ENCODE assay signal across 18 cellular contexts in the genomic region with DNA sequence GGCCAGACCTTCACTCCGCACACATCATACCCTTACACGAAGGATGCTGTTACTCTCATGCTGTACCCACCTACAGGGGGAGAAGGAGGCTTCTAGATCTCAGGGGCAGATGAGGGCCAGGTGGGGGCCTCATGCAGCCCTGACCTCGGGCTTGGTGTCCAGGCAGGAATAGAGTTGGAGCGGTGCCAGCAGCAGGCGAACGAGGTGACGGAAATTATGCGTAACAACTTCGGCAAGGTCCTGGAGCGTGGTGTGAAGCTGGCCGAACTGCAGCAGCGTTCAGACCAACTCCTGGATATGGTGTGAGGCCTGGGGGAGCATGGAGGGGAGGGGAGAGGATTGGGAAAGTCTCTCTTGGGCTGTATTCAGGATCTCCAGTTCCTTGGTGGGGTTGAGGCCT. TPM values are rescaled to one million over a fixed set of nuclear protein-coding genes. Genes with fewer than 3 reads are reported as not detected.
DNase-seq lines count a peak whose midpoint lies in the region; ATAC-seq, FAIRE-seq and TF ChIP-seq lines count a peak whose summit lies in the region.
"Had no signal": no experiment of that assay in that cellular context is flagged by ENCODE, and none has a peak within 500 bp of the region (broad histone marks: within the 10 kb centered on the region; RNA-seq: fewer than 3 reads in every experiment).

No MANE protein-coding gene starts in this region.

- TF ChIP-seq POLR2A in HepG2 (IDR thresholded peaks at IDR 0.05; ENCODE audit: insufficient read depth in 1 of 2, low read depth in 2 of 2, low read length in 2 of 2): no peak
- no peak for TF ChIP-seq POLR2A in erythroblast (IDR thresholded peaks at IDR 0.05; ENCODE audit: low read length)

- FAIRE-seq in HepG2 (lab: Jason Lieb, UNC): no peak

- no peak for TF ChIP-seq RAD21 in HepG2 (CRISPR knock-in tag; IDR thresholded peaks at IDR 0.05)

- H3K27ac ChIP-seq in ACC112 (ENCODE audit: low read depth, low read length) (peak overlapping the region; percentile 86; the same call in 1 of the 2 replicates), ascending aorta (peak overlapping the region; percentile 84 to 88), HepG2 (ENCODE audit: extremely low read length, insufficient read depth, low read length) (no peak overlapping the region), skeletal muscle tissue (ENCODE audit: low read depth, low read length) (peak overlapping the region; percentile 72)

- H3K4me1 ChIP-seq in ACC112 (ENCODE audit: control insufficient read depth, insufficient read depth, low read length, unreplicated experiment) (peaks cover 47% of the 10 kb centered on the region), ascending aorta (peaks cover 14 to 42% of the 10 kb centered on the region in 2 donors), HepG2 (ENCODE audit: insufficient read depth, low read length) (peaks cover 86% of the 10 kb centered on the region), skeletal muscle tissue (ENCODE audit: control insufficient read depth in 3 of 3, insufficient read depth in 3 of 3, low read length in 3 of 3) (peaks cover 69 to 79% (median 73%) of the 10 kb centered on the region in 3 donors)

- 80% methylated on average over 12 of the region's 12 CpGs for WGBS in HepG2 (ENCODE audit: low lambda C conversion rate)

- POLR2A ChIA-PET in HepG2 (lab: Yijun Ruan, JAX): interaction anchor here (1.9 to 25.9 kb wide), 6 partner anchors 12 to 267 kb away, joined by 4 to 795 read pairs (median 64); partner anchors contain the start of genes C2orf68, GGCX, MAT2A and RNF181

- H3K36me3 ChIP-seq in ACC112 (ENCODE audit: insufficient read depth, low read length): no peaks in the 10 kb centered on the region
- peaks cover 0 to 2% of the 10 kb centered on the region in 2 donors for H3K36me3 ChIP-seq in ascending aorta
- H3K36me3 ChIP-seq in HepG2 (replicated peaks in 1 of 2; ENCODE audit: control insufficient read depth in 1 of 2, insufficient read depth in 2 of 2, low read length in 2 of 2): peaks cover 0 to 2% of the 10 kb centered on the region in 2 experiments; a peak in 1 of 5 replicates
- H3K36me3 ChIP-seq in skeletal muscle tissue (ENCODE audit: control insufficient read depth in 3 of 3, insufficient read depth in 3 of 3, low read length in 3 of 3): peaks cover 7 to 9% (median 8%) of the 10 kb centered on the region in 3 donors
- H3K36me3 ChIP-seq: Peyer's patch had no signal

- 0 out of 2 replicates have a peak, but pooled peaks cover 2% of the 10 kb centered on the region for H4K20me1 ChIP-seq in HepG2 (ENCODE audit: insufficient read depth, low read length)

- H3K4me3 ChIP-seq in ACC112 (ENCODE audit: low read depth, low read length): no peak overlapping the region
- H3K4me3 ChIP-seq in ascending aorta: no peak overlapping the region
- no peak overlapping the region for H3K4me3 ChIP-seq in HepG2 (replicated peaks in 1 of 3; ENCODE audit: insufficient read depth in 1 of 3, low read depth in 2 of 3, low read length in 3 of 3)
- no peak overlapping the region for H3K4me3 ChIP-seq in skeletal muscle tissue (ENCODE audit: low read length in 3 of 3)
- H3K4me3 ChIP-seq: HAP-1, Peyer's patch had no signal

- DNase-seq in ascending aorta (ENCODE audit: low spot score in 2 of 2): no peak
- no peak for DNase-seq in HepG2 (ENCODE audit: low spot score)
- no peak for DNase-seq in G401 (ENCODE audit: low spot score)
- no peak for DNase-seq in erythroblast (lab: John Stamatoyannopoulos, UW)
- no peak for DNase-seq in NCI-H524 treated with DMSO at 0.1 percent for 48 hours (lab: John Stamatoyannopoulos, UW)
- DNase-seq: activated CD8-positive, alpha-beta memory T cell treated with anti-CD3 and anti-CD28 coated beads, Interleukin-2, amount 50 U/mL, for 4 hours; DMS 273 treated with DMSO at 0.1 percent for 48 hours; Kasumi-1; NCI-H146; NCI-H524; stimulated activated naive CD8-positive, alpha-beta T cell treated with anti-CD3 and anti-CD28 coated beads, Interleukin-15, Interleukin-2, amounts not matched to agents 100 U/mL and 50 U/mL, for 24 hours; T-helper 1 cell had no signal

- in situ Hi-C loops in HepG2 (cut with HindIII; ENCODE audit: extremely low pct_ligation_motif_present, low pct_unique_long_range_greater_than_20kb): no loop called here
- in situ Hi-C loops in G401 (cut with HindIII; ENCODE audit: low sequenced_read_pairs): no loop called here

- H3K9me3 ChIP-seq in ascending aorta: no peaks in the 10 kb centered on the region
- no peaks in the 10 kb centered on the region for H3K9me3 ChIP-seq in HepG2 (ENCODE audit: low read length)
- H3K9me3 ChIP-seq in skeletal muscle tissue (ENCODE audit: control insufficient read depth in 3 of 3, low read length in 3 of 3): no peaks in the 10 kb centered on the region
- H3K9me3 ChIP-seq: HAP-1, Peyer's patch had no signal

- H3K9ac ChIP-seq in HepG2 (ENCODE audit: insufficient read depth, low read depth, low read length) (no peak overlapping the region), skeletal muscle tissue (ENCODE audit: low read depth in 1 of 3, low read length in 3 of 3) (peak overlapping the region in 2 of 3 donors; percentile 61 to 64)

- H3K4me2 ChIP-seq in HepG2 (ENCODE audit: low read depth, low read length): no peak overlapping the region

- TF ChIP-seq CTCF in ascending aorta (IDR thresholded peaks at IDR 0.05): no peak
- no peak for TF ChIP-seq CTCF in HepG2 (CRISPR knock-in tag; IDR thresholded peaks at IDR 0.05)

- intact Hi-C loops in ascending aorta (cut with DNase I) (no loop called here), HepG2 (cut with micrococcal nuclease; ENCODE audit: unreplicated experiment) (no loop called here)

- ATAC-seq in HepG2 (no peak), GM18517 (IDR thresholded peaks at IDR 0.05; ENCODE audit: unreplicated experiment) (no peak)
- ATAC-seq: activated CD4-positive, CD25-positive, alpha-beta regulatory T cell treated with anti-CD3 and anti-CD28 coated beads, Interleukin-2, amount 50 U/mL, for 24 hours; stimulated activated naive CD8-positive, alpha-beta T cell treated with anti-CD3 and anti-CD28 coated beads, Interleukin-15, Interleukin-2, amounts not matched to agents 100 U/mL and 50 U/mL, for 24 hours had no signal

- TF ChIP-seq EP300 in HepG2 (IDR thresholded peaks at IDR 0.05; ENCODE audit: low read depth in 2 of 2, low read length in 2 of 2) (no peak), HepG2 (CRISPR knock-in tag; IDR thresholded peaks at IDR 0.05; ENCODE audit: borderline replicate concordance) (no peak)

- no TSS peak for BruUV-seq in HepG2 (replicated peaks; lab: Mats Ljungman, UMichigan)

- H2AFZ ChIP-seq in ACC112 (ENCODE audit: low read length, unreplicated experiment) (no peak overlapping the region), HepG2 (ENCODE audit: low read length) (no peak overlapping the region)

- CTCF ChIA-PET in HepG2 (lab: Yijun Ruan, JAX; ENCODE audit: low intra/inter-chr PET ratio, low total read pairs): no interaction called here

- H3K27me3 ChIP-seq in ACC112 (ENCODE audit: insufficient read depth, low read length): no peaks in the 10 kb centered on the region
- no peaks in the 10 kb centered on the region for H3K27me3 ChIP-seq in ascending aorta
- H3K27me3 ChIP-seq in HepG2 (ENCODE audit: control insufficient read depth in 1 of 2, insufficient read depth in 2 of 2, low read length in 2 of 2): no peaks in the 10 kb centered on the region; a peak in 1 of 5 replicates
- H3K27me3 ChIP-seq in skeletal muscle tissue (ENCODE audit: control insufficient read depth in 3 of 3, insufficient read depth in 3 of 3, low read length in 3 of 3): no peaks in the 10 kb centered on the region
- H3K27me3 ChIP-seq: Peyer's patch had no signal

- H3K79me2 ChIP-seq in ACC112 (ENCODE audit: control insufficient read depth, insufficient read depth, low read length, unreplicated experiment) (peaks cover 27% of the 10 kb centered on the region), HepG2 (ENCODE audit: insufficient read depth, low read length) (peaks cover 11% of the 10 kb centered on the region)

RNA-seq across cellular contexts. Expression of gene RNF181, which starts 4.0 kb away (rescaled TPM):
- 157 TPM for total RNA-seq in ascending aorta
- 224 and 234 TPM in 2 replicates for total RNA-seq in HepG2 (2016; rRNA removed; fragmentation: Illumina TruSeq; extraction: Trizol)
- total RNA-seq in HepG2 (2016; cell fraction: cytosol; rRNA removed; fragmentation: Illumina TruSeq; extraction: Trizol; ENCODE audit: low read depth): 68.8 and 79.7 TPM in 2 replicates
- 237 and 239 TPM in 2 replicates for total RNA-seq in HepG2 (2016; cell fraction: insoluble cytoplasmic fraction; rRNA removed; fragmentation: Illumina TruSeq; extraction: Trizol)
- total RNA-seq in HepG2 (2016; cell fraction: membrane; rRNA removed; fragmentation: Illumina TruSeq; extraction: Trizol): 60.8 and 63.4 TPM in 2 replicates
- 99.4 and 107 TPM in 2 replicates for total RNA-seq in HepG2 (2016; cell fraction: nucleus; rRNA removed; fragmentation: Illumina TruSeq; extraction: Trizol)
- polyA plus RNA-seq in HepG2 (2011; rRNA removed): 578 and 594 TPM in 2 replicates
- 700 and 712 TPM in 2 replicates for polyA plus RNA-seq in HepG2 (2011; cell fraction: cytosol; rRNA removed)
- 285 and 326 TPM in 2 replicates for polyA plus RNA-seq in HepG2 (2011; cell fraction: nucleus; rRNA removed)
- 240 and 307 TPM in 2 replicates for polyA plus RNA-seq in HepG2 (2012)
- polyA plus RNA-seq in HepG2 (2016; cell fraction: cytosol; fragmentation: Illumina TruSeq; extraction: Trizol; ENCODE audit: low read depth): 54.1 and 54.2 TPM in 2 replicates
- 189 and 200 TPM in 2 replicates for polyA plus RNA-seq in HepG2 (2016; cell fraction: insoluble cytoplasmic fraction; fragmentation: Illumina TruSeq; extraction: Trizol; ENCODE audit: low read depth)
- polyA plus RNA-seq in HepG2 (2016; cell fraction: membrane; fragmentation: Illumina TruSeq; extraction: Trizol; ENCODE audit: low read depth): 43.8 and 45.1 TPM in 2 replicates
- polyA plus RNA-seq in HepG2 (2016; cell fraction: nucleus; fragmentation: Illumina TruSeq; extraction: Trizol; ENCODE audit: insufficient read depth, low read depth): 124 and 147 TPM in 2 replicates
- 200 and 300 TPM in 2 replicates for polyA minus RNA-seq in HepG2 (2011; rRNA and poly(A)+ RNA removed; ENCODE audit: low replicate concordance)
- 65.6 and 78.5 TPM in 2 replicates for polyA minus RNA-seq in HepG2 (2011; cell fraction: cytosol; rRNA and poly(A)+ RNA removed)
- 59.9 and 82.9 TPM in 2 replicates for polyA minus RNA-seq in HepG2 (2011; cell fraction: nucleus; rRNA and poly(A)+ RNA removed)
- 74.1 TPM for total RNA-seq in skeletal muscle tissue
- total RNA-seq in G401 (2014; rRNA removed; shearing (Covaris generic)): 130 and 155 TPM in 2 replicates

RNA-seq across cellular contexts. Expression of gene VAMP5, which starts 7.3 kb away (rescaled TPM):
- 114 TPM for total RNA-seq in ascending aorta
- total RNA-seq in HepG2 (2016; rRNA removed; fragmentation: Illumina TruSeq; extraction: Trizol): 7.2 and 9.0 TPM in 2 replicates
- 13.9 and 18.3 TPM in 2 replicates for total RNA-seq in HepG2 (2016; cell fraction: cytosol; rRNA removed; fragmentation: Illumina TruSeq; extraction: Trizol; ENCODE audit: low read depth)
- total RNA-seq in HepG2 (2016; cell fraction: insoluble cytoplasmic fraction; rRNA removed; fragmentation: Illumina TruSeq; extraction: Trizol): 7.1 and 9.2 TPM in 2 replicates
- 12.5 and 15.9 TPM in 2 replicates for total RNA-seq in HepG2 (2016; cell fraction: membrane; rRNA removed; fragmentation: Illumina TruSeq; extraction: Trizol)
- 3.2 and 4.0 TPM in 2 replicates for total RNA-seq in HepG2 (2016; cell fraction: nucleus; rRNA removed; fragmentation: Illumina TruSeq; extraction: Trizol)
- polyA plus RNA-seq in HepG2 (2011; rRNA removed): 56.7 and 68.6 TPM in 2 replicates
- 87.7 and 90.8 TPM in 2 replicates for polyA plus RNA-seq in HepG2 (2011; cell fraction: cytosol; rRNA removed)
- polyA plus RNA-seq in HepG2 (2011; cell fraction: nucleus; rRNA removed): 35.8 and 44.7 TPM in 2 replicates
- polyA plus RNA-seq in HepG2 (2012): 39.4 and 46.3 TPM in 2 replicates
- 27.3 and 33.3 TPM in 2 replicates for polyA plus RNA-seq in HepG2 (2016; cell fraction: cytosol; fragmentation: Illumina TruSeq; extraction: Trizol; ENCODE audit: low read depth)
- polyA plus RNA-seq in HepG2 (2016; cell fraction: insoluble cytoplasmic fraction; fragmentation: Illumina TruSeq; extraction: Trizol; ENCODE audit: low read depth): 20.9 and 22.2 TPM in 2 replicates
- 21.7 and 27.9 TPM in 2 replicates for polyA plus RNA-seq in HepG2 (2016; cell fraction: membrane; fragmentation: Illumina TruSeq; extraction: Trizol; ENCODE audit: low read depth)
- 11.7 and 13.5 TPM in 2 replicates for polyA plus RNA-seq in HepG2 (2016; cell fraction: nucleus; fragmentation: Illumina TruSeq; extraction: Trizol; ENCODE audit: insufficient read depth, low read depth)
- 5.5 and 44.4 TPM in 2 replicates for polyA minus RNA-seq in HepG2 (2011; rRNA and poly(A)+ RNA removed; ENCODE audit: low replicate concordance)
- polyA minus RNA-seq in HepG2 (2011; cell fraction: cytosol; rRNA and poly(A)+ RNA removed): 7.3 and 9.1 TPM in 2 replicates
- polyA minus RNA-seq in HepG2 (2011; cell fraction: nucleus; rRNA and poly(A)+ RNA removed): 2.0 and 4.9 TPM in 2 replicates
- 17.7 TPM for total RNA-seq in skeletal muscle tissue
- total RNA-seq in G401 (2014; rRNA removed; shearing (Covaris generic)): 0.85 and 1.9 TPM in 2 replicates

RNA-seq across cellular contexts. Expression of gene TMEM150A, which starts 10.9 kb away (rescaled TPM):
- 26.7 TPM for total RNA-seq in ascending aorta
- total RNA-seq in HepG2 (2016; rRNA removed; fragmentation: Illumina TruSeq; extraction: Trizol): 24.0 and 30.1 TPM in 2 replicates
- total RNA-seq in HepG2 (2016; cell fraction: cytosol; rRNA removed; fragmentation: Illumina TruSeq; extraction: Trizol; ENCODE audit: low read depth): 24.1 and 32.5 TPM in 2 replicates
- total RNA-seq in HepG2 (2016; cell fraction: insoluble cytoplasmic fraction; rRNA removed; fragmentation: Illumina TruSeq; extraction: Trizol): 20.6 and 30.6 TPM in 2 replicates
- 35.6 and 42.7 TPM in 2 replicates for total RNA-seq in HepG2 (2016; cell fraction: membrane; rRNA removed; fragmentation: Illumina TruSeq; extraction: Trizol)
- total RNA-seq in HepG2 (2016; cell fraction: nucleus; rRNA removed; fragmentation: Illumina TruSeq; extraction: Trizol): 27.9 and 33.6 TPM in 2 replicates
- 70.4 and 111 TPM in 2 replicates for polyA plus RNA-seq in HepG2 (2011; rRNA removed)
- 56.0 and 56.1 TPM in 2 replicates for polyA plus RNA-seq in HepG2 (2011; cell fraction: cytosol; rRNA removed)
- 277 and 295 TPM in 2 replicates for polyA plus RNA-seq in HepG2 (2011; cell fraction: nucleus; rRNA removed)
- 57.6 and 80.5 TPM in 2 replicates for polyA plus RNA-seq in HepG2 (2012)
- 35.9 and 45.2 TPM in 2 replicates for polyA plus RNA-seq in HepG2 (2016; cell fraction: cytosol; fragmentation: Illumina TruSeq; extraction: Trizol; ENCODE audit: low read depth)
- polyA plus RNA-seq in HepG2 (2016; cell fraction: insoluble cytoplasmic fraction; fragmentation: Illumina TruSeq; extraction: Trizol; ENCODE audit: low read depth): 34.2 and 35.6 TPM in 2 replicates
- polyA plus RNA-seq in HepG2 (2016; cell fraction: membrane; fragmentation: Illumina TruSeq; extraction: Trizol; ENCODE audit: low read depth): 43.2 and 51.3 TPM in 2 replicates
- polyA plus RNA-seq in HepG2 (2016; cell fraction: nucleus; fragmentation: Illumina TruSeq; extraction: Trizol; ENCODE audit: insufficient read depth, low read depth): 83.8 and 85.6 TPM in 2 replicates
- polyA minus RNA-seq in HepG2 (2011; rRNA and poly(A)+ RNA removed; ENCODE audit: low replicate concordance): 7.2 and 99.4 TPM in 2 replicates
- polyA minus RNA-seq in HepG2 (2011; cell fraction: cytosol; rRNA and poly(A)+ RNA removed): 17.1 and 21.3 TPM in 2 replicates
- 30.6 and 39.5 TPM in 2 replicates for polyA minus RNA-seq in HepG2 (2011; cell fraction: nucleus; rRNA and poly(A)+ RNA removed)
- total RNA-seq in skeletal muscle tissue: 4.7 TPM
- total RNA-seq in G401 (2014; rRNA removed; shearing (Covaris generic)): 20.3 and 20.7 TPM in 2 replicates

RNA-seq across cellular contexts. Expression of gene VAMP8, which starts 14.2 kb away (rescaled TPM):
- total RNA-seq in ascending aorta: 10.0 TPM
- 83.3 and 97.0 TPM in 2 replicates for total RNA-seq in HepG2 (2016; rRNA removed; fragmentation: Illumina TruSeq; extraction: Trizol)
- 33.0 and 34.9 TPM in 2 replicates for total RNA-seq in HepG2 (2016; cell fraction: cytosol; rRNA removed; fragmentation: Illumina TruSeq; extraction: Trizol; ENCODE audit: low read depth)
- total RNA-seq in HepG2 (2016; cell fraction: insoluble cytoplasmic fraction; rRNA removed; fragmentation: Illumina TruSeq; extraction: Trizol): 91.8 and 96.6 TPM in 2 replicates
- 38.7 and 40.7 TPM in 2 replicates for total RNA-seq in HepG2 (2016; cell fraction: membrane; rRNA removed; fragmentation: Illumina TruSeq; extraction: Trizol)
- 36.3 and 40.3 TPM in 2 replicates for total RNA-seq in HepG2 (2016; cell fraction: nucleus; rRNA removed; fragmentation: Illumina TruSeq; extraction: Trizol)
- 151 and 157 TPM in 2 replicates for polyA plus RNA-seq in HepG2 (2011; rRNA removed)
- polyA plus RNA-seq in HepG2 (2011; cell fraction: cytosol; rRNA removed): 149 and 196 TPM in 2 replicates
- 67.9 and 94.0 TPM in 2 replicates for polyA plus RNA-seq in HepG2 (2011; cell fraction: nucleus; rRNA removed)
- polyA plus RNA-seq in HepG2 (2012): 146 and 149 TPM in 2 replicates
- 45.1 and 52.0 TPM in 2 replicates for polyA plus RNA-seq in HepG2 (2016; cell fraction: cytosol; fragmentation: Illumina TruSeq; extraction: Trizol; ENCODE audit: low read depth)
- polyA plus RNA-seq in HepG2 (2016; cell fraction: insoluble cytoplasmic fraction; fragmentation: Illumina TruSeq; extraction: Trizol; ENCODE audit: low read depth): 141 and 157 TPM in 2 replicates
- 48.0 and 51.7 TPM in 2 replicates for polyA plus RNA-seq in HepG2 (2016; cell fraction: membrane; fragmentation: Illumina TruSeq; extraction: Trizol; ENCODE audit: low read depth)
- 89.3 and 90.1 TPM in 2 replicates for polyA plus RNA-seq in HepG2 (2016; cell fraction: nucleus; fragmentation: Illumina TruSeq; extraction: Trizol; ENCODE audit: insufficient read depth, low read depth)
- 33.8 and 60.6 TPM in 2 replicates for polyA minus RNA-seq in HepG2 (2011; rRNA and poly(A)+ RNA removed; ENCODE audit: low replicate concordance)
- 17.8 and 20.1 TPM in 2 replicates for polyA minus RNA-seq in HepG2 (2011; cell fraction: cytosol; rRNA and poly(A)+ RNA removed)
- polyA minus RNA-seq in HepG2 (2011; cell fraction: nucleus; rRNA and poly(A)+ RNA removed): 16.2 and 24.6 TPM in 2 replicates
- 4.7 TPM for total RNA-seq in skeletal muscle tissue
- 69.9 and 73.2 TPM in 2 replicates for total RNA-seq in G401 (2014; rRNA removed; shearing (Covaris generic))

RNA-seq across cellular contexts. Expression of gene C2orf68, which starts 20.3 kb away (rescaled TPM):
- total RNA-seq in ascending aorta (1.6 TPM), HepG2 (2016; rRNA removed; fragmentation: Illumina TruSeq; extraction: Trizol) (47.1 and 49.0 TPM in 2 replicates), skeletal muscle tissue (31.8 TPM)
- 32.5 and 36.5 TPM in 2 replicates for total RNA-seq in HepG2 (2016; cell fraction: cytosol; rRNA removed; fragmentation: Illumina TruSeq; extraction: Trizol; ENCODE audit: low read depth)
- 48.7 and 49.6 TPM in 2 replicates for total RNA-seq in HepG2 (2016; cell fraction: insoluble cytoplasmic fraction; rRNA removed; fragmentation: Illumina TruSeq; extraction: Trizol)
- total RNA-seq in HepG2 (2016; cell fraction: membrane; rRNA removed; fragmentation: Illumina TruSeq; extraction: Trizol): 64.2 and 67.0 TPM in 2 replicates
- 33.2 and 34.7 TPM in 2 replicates for total RNA-seq in HepG2 (2016; cell fraction: nucleus; rRNA removed; fragmentation: Illumina TruSeq; extraction: Trizol)
- polyA plus RNA-seq in HepG2 (2011; rRNA removed): 77.4 and 82.8 TPM in 2 replicates
- polyA plus RNA-seq in HepG2 (2011; cell fraction: cytosol; rRNA removed): 32.5 and 38.0 TPM in 2 replicates
- 55.4 and 70.0 TPM in 2 replicates for polyA plus RNA-seq in HepG2 (2011; cell fraction: nucleus; rRNA removed)
- polyA plus RNA-seq in HepG2 (2012): 42.2 and 51.9 TPM in 2 replicates
- polyA plus RNA-seq in HepG2 (2016; cell fraction: cytosol; fragmentation: Illumina TruSeq; extraction: Trizol; ENCODE audit: low read depth): 54.3 and 54.6 TPM in 2 replicates
- 56.4 and 59.2 TPM in 2 replicates for polyA plus RNA-seq in HepG2 (2016; cell fraction: insoluble cytoplasmic fraction; fragmentation: Illumina TruSeq; extraction: Trizol; ENCODE audit: low read depth)
- 69.9 and 70.6 TPM in 2 replicates for polyA plus RNA-seq in HepG2 (2016; cell fraction: membrane; fragmentation: Illumina TruSeq; extraction: Trizol; ENCODE audit: low read depth)
- 76.9 and 78.6 TPM in 2 replicates for polyA plus RNA-seq in HepG2 (2016; cell fraction: nucleus; fragmentation: Illumina TruSeq; extraction: Trizol; ENCODE audit: insufficient read depth, low read depth)
- polyA minus RNA-seq in HepG2 (2011; rRNA and poly(A)+ RNA removed; ENCODE audit: low replicate concordance): 73.7 and 82.9 TPM in 2 replicates
- polyA minus RNA-seq in HepG2 (2011; cell fraction: cytosol; rRNA and poly(A)+ RNA removed): 34.4 and 42.2 TPM in 2 replicates
- polyA minus RNA-seq in HepG2 (2011; cell fraction: nucleus; rRNA and poly(A)+ RNA removed): 35.4 and 43.0 TPM in 2 replicates
- 34.0 and 34.3 TPM in 2 replicates for total RNA-seq in G401 (2014; rRNA removed; shearing (Covaris generic))
